In genomic region chr9:113416149-113416726, GRCh38 we compare ENCODE assay signal across 9 cellular contexts. TPM values are rescaled to one million over a fixed set of nuclear protein-coding genes. Genes with fewer than 3 reads are reported as not detected.
DNase-seq lines count a peak whose midpoint lies in the region; ATAC-seq and TF ChIP-seq lines count a peak whose summit lies in the region.
"Had no signal": no experiment of that assay in that cellular context is flagged by ENCODE, and none has a peak within 500 bp of the region (broad histone marks: within the 10 kb centered on the region; RNA-seq: fewer than 3 reads in every experiment).

No MANE protein-coding gene starts in this region.

- H3K9me3 Mint-ChIP-seq in immature natural killer cell: no peaks in the 10 kb centered on the region

- no peak for TF ChIP-seq CTCF in NB4 (IDR thresholded peaks at IDR 0.05; ENCODE audit: low read depth, low read length)
- no peak for TF ChIP-seq CTCF in dorsolateral prefrontal cortex (IDR thresholded peaks at IDR 0.05 in 54 of 56, conservative IDR thresholded peaks at IDR 0.05 in 2 of 56; ENCODE audit: low read depth in 1 of 56, partially characterized antibody in 56 of 56)

- no peaks in the 10 kb centered on the region for H3K27me3 ChIP-seq in dorsolateral prefrontal cortex

- intact Hi-C loops in sciatic nerve (cut with DNase I): no loop called here
- intact Hi-C loops in dorsolateral prefrontal cortex (cut with DNase I): loop anchor here in 1 of 2 donors (10.0 kb wide), 1 partner anchor 361 kb away; the partner anchor contains the start of gene ZFP37

- ATAC-seq in HG02798 (IDR thresholded peaks at IDR 0.05; ENCODE audit: poor library complexity, unreplicated experiment): peak; percentile 98
- peak; percentile 65 for ATAC-seq in sciatic nerve

- H3K27ac Mint-ChIP-seq in immature natural killer cell: no peak overlapping the region

- H3K4me3 Mint-ChIP-seq in immature natural killer cell: no peak overlapping the region

- H3K27ac ChIP-seq in dorsolateral prefrontal cortex: no peak overlapping the region

- peaks cover 0 to 2% of the 10 kb centered on the region in 2 donors for H3K4me1 Mint-ChIP-seq in immature natural killer cell

- TF ChIP-seq POLR2A in NB4 (IDR thresholded peaks at IDR 0.05; ENCODE audit: extremely low read depth, insufficient read length): no peak

- peaks cover 0 to 1% (median 0%) of the 10 kb centered on the region in 3 donors for H3K27me3 Mint-ChIP-seq in immature natural killer cell (ENCODE audit: low read depth in 3 of 3)

- H3K4me3 ChIP-seq in NB4 (ENCODE audit: low read depth, low read length): no peak overlapping the region
- no peak overlapping the region for H3K4me3 ChIP-seq in dorsolateral prefrontal cortex

- no peaks in the 10 kb centered on the region for H3K36me3 Mint-ChIP-seq in immature natural killer cell

- DNase-seq in GM19238 (ENCODE audit: insufficient read length, low spot score) (peak; percentile 62), NB4 (ENCODE audit: low read depth) (peak; percentile 31), sciatic nerve (ENCODE audit: low spot score) (no peak), immature natural killer cell (no peak), OCI-M1 (lab: John Stamatoyannopoulos, UW) (no peak), cerebellar cortex (ENCODE audit: low spot score) (no peak), dorsolateral prefrontal cortex (no peak)
- DNase-seq: effector CD4-positive, alpha-beta T cell had no signal

RNA-seq across cellular contexts. Expression of gene C9orf43, which starts 5.7 kb away (rescaled TPM):
- 0.45 TPM for total RNA-seq in sciatic nerve
- polyA plus RNA-seq in immature natural killer cell: under 1 TPM in 1 of 3 donors, not detected in 2; 0.16 TPM
- 1 to 10 TPM in 80 of 120 experiments, under 1 TPM in 40; 0.41 to 2.5 (median 1.2) TPM for total RNA-seq in dorsolateral prefrontal cortex

RNA-seq across cellular contexts. Expression of gene POLE3, which starts 5.8 kb away (rescaled TPM):
- total RNA-seq in sciatic nerve (20.6 TPM), dorsolateral prefrontal cortex (10 to 100 TPM; 18.6 to 38.2 (median 27.0) TPM)
- polyA plus RNA-seq in immature natural killer cell: 100 to 1,000 TPM; 132 to 204 (median 177) TPM

RNA-seq across cellular contexts. Expression of gene ALAD, which starts 15.2 kb away (rescaled TPM):
- total RNA-seq in sciatic nerve: 83.6 TPM
- 10 to 100 TPM; 11.9 to 26.7 (median 19.7) TPM for polyA plus RNA-seq in immature natural killer cell
- total RNA-seq in dorsolateral prefrontal cortex: 100 to 1,000 TPM in 26 of 120 experiments, 10 to 100 TPM in 94; 67.7 to 134 (median 89.4) TPM

RNA-seq across cellular contexts. Expression of gene HDHD3, which starts 39.5 kb away (rescaled TPM):
- 11.6 TPM for total RNA-seq in sciatic nerve
- 10 to 100 TPM; 17.4 to 29.7 (median 22.4) TPM for polyA plus RNA-seq in immature natural killer cell
- 10 to 100 TPM; 11.6 to 25.4 (median 17.0) TPM for total RNA-seq in dorsolateral prefrontal cortex

RNA-seq across cellular contexts. Expression of gene RGS3, which starts 47.3 kb away (rescaled TPM):
- total RNA-seq in sciatic nerve: 43.1 TPM
- polyA plus RNA-seq in immature natural killer cell: 100 to 1,000 TPM in 1 of 3 donors, 10 to 100 TPM in 2; 76.9 to 230 (median 90.7) TPM
- total RNA-seq in dorsolateral prefrontal cortex: 10 to 100 TPM; 20.4 to 80.4 (median 36.4) TPM

Comparison
In these comparisons a context has a peak if more than half of its experiments do, and no peak if none do; other contexts are left out.
1. DNase-seq: peak in GM19238 (single experiment) and NB4 (single experiment); none in sciatic nerve (single experiment), immature natural killer cell (0 of 3), OCI-M1 (single experiment), cerebellar cortex (single experiment) and dorsolateral prefrontal cortex (0 of 10).